7 cellular contexts compared by ENCODE assay signal in genomic region chr7:836429-836828, GRCh38. TPM values are rescaled to one million over a fixed set of nuclear protein-coding genes. Genes with fewer than 3 reads are reported as not detected.
DNase-seq lines count a peak whose midpoint lies in the region; ATAC-seq and TF ChIP-seq lines count a peak whose summit lies in the region.

No MANE protein-coding gene starts in this region.

- H3K27ac ChIP-seq in skeletal muscle tissue (ENCODE audit: low read depth, low read length) = peak overlapping the region; percentile 67

- H3K9me3 ChIP-seq in skeletal muscle tissue (ENCODE audit: control insufficient read depth in 3 of 3, low read length in 3 of 3) = no peaks in the 10 kb centered on the region

- peaks cover 44 to 64% (median 59%) of the 10 kb centered on the region in 3 donors for H3K4me1 ChIP-seq in skeletal muscle tissue (ENCODE audit: control insufficient read depth in 3 of 3, insufficient read depth in 3 of 3, low read length in 3 of 3)

- H3K36me3 ChIP-seq in skeletal muscle tissue (ENCODE audit: control insufficient read depth in 3 of 3, insufficient read depth in 3 of 3, low read length in 3 of 3) = peaks cover 16 to 31% (median 29%) of the 10 kb centered on the region in 3 donors

- DNase-seq in SW480 (ENCODE audit: low spot score) (peak; percentile 29), fibroblast of villous mesenchyme (ENCODE audit: low read depth) (peak; percentile 60), NCI-H2107 (lab: John Stamatoyannopoulos, UW) (no peak)

- peak overlapping the region in 2 of 3 donors; percentile 25 to 60 for H3K9ac ChIP-seq in skeletal muscle tissue (ENCODE audit: low read depth in 1 of 3, low read length in 3 of 3)

- H3K27me3 ChIP-seq in skeletal muscle tissue (ENCODE audit: control insufficient read depth in 3 of 3, insufficient read depth in 3 of 3, low read length in 3 of 3) = no peaks in the 10 kb centered on the region

- H3K4me3 ChIP-seq in fibroblast of villous mesenchyme (ENCODE audit: low read depth, low read length) (no peak overlapping the region), skeletal muscle tissue (ENCODE audit: low read length in 3 of 3) (peak overlapping the region in 2 of 3 donors; percentile 11 to 13)

- 0 out of 2 replicates have a peak, but pooled peaks have one; percentile 7 for TF ChIP-seq CTCF in GM12874 (IDR thresholded peaks at IDR 0.05; ENCODE audit: insufficient read depth, low read depth, low read length)
- peak; percentile 71 for TF ChIP-seq CTCF in fibroblast of villous mesenchyme (IDR thresholded peaks at IDR 0.05; ENCODE audit: insufficient read depth, low read depth, low read length)

- ATAC-seq in GM21526 (IDR thresholded peaks at IDR 0.05; ENCODE audit: low FRiP score, unreplicated experiment) (no peak), HG03565 (IDR thresholded peaks at IDR 0.05; ENCODE audit: unreplicated experiment) (no peak)

RNA-seq across cellular contexts. Expression of gene SUN1, which starts 4.2 kb away (rescaled TPM):
- 73.4 and 85.4 TPM in 2 replicates for total RNA-seq in fibroblast of villous mesenchyme
- 180 TPM for total RNA-seq in skeletal muscle tissue

RNA-seq across cellular contexts. Expression of gene GET4, which starts 39.9 kb away (rescaled TPM):
- total RNA-seq in fibroblast of villous mesenchyme (15.1 and 22.5 TPM in 2 replicates), skeletal muscle tissue (25.1 TPM)
